Comparison of ENCODE assay signal across 24 cellular contexts in the genomic region with DNA sequence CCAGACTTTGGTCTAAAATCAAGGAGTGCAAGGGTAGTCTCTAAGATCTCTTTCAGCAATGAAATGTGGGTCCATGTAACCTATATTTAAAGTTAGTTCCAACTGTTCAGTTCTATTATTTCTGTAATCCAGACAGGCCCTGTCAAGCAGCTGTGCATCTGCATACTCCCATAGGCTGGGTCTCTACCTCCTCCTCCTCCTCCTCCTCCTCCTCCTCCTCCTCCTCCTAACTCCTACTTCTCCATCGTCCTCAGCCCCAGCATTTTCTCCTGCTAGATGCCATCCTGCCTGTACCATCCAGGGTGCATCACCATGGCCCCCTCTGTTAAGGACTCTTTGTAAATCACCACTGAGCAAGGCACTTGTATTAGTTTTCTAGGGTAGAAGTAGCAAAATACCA. TPM values are rescaled to one million over a fixed set of nuclear protein-coding genes. Genes with fewer than 3 reads are reported as not detected.
DNase-seq lines count a peak whose midpoint lies in the region; ATAC-seq and TF ChIP-seq lines count a peak whose summit lies in the region.
"Had no signal": no experiment of that assay in that cellular context is flagged by ENCODE, and none has a peak within 500 bp of the region (broad histone marks: within the 10 kb centered on the region; RNA-seq: fewer than 3 reads in every experiment).

No MANE protein-coding gene starts in this region.

- peak overlapping the region; percentile 25 for H4K91ac ChIP-seq in mesenchymal stem cell (ENCODE audit: low read length)

- CTCF ChIA-PET in WTC11 (lab: Charles Lee) = no interaction called here

- no peak for ATAC-seq in WTC11
- no peak for ATAC-seq in activated T-cell treated with anti-CD3 and anti-CD28 coated beads, Interleukin-2, amount 50 U/mL, for 72 hours (replicated peaks in 1 of 2)
- ATAC-seq: activated CD8-positive, alpha-beta T cell treated with anti-CD3 and anti-CD28 coated beads for 36 hours; body of pancreas; HepG2; PC-3; stimulated activated naive B cell treated with anti-CD40 and anti-IgM and Interleukin-4, amounts not matched to agents 10 μg/mL and 1 μg/mL and 100 μg/mL, for 72 hours had no signal

- H3K4me3 ChIP-seq in ACC112 (ENCODE audit: low read depth, low read length) (no peak overlapping the region), mesenchymal stem cell (ENCODE audit: insufficient read depth in 1 of 2, low read depth in 1 of 2, low read length in 2 of 2) (no peak overlapping the region), sigmoid colon (no peak overlapping the region)
- H3K4me3 ChIP-seq: body of pancreas, SJCRH30 had no signal

- TF ChIP-seq EP300 in sigmoid colon (IDR thresholded peaks at IDR 0.05) = no peak

- TF ChIP-seq CTCF in WTC11 (IDR thresholded peaks at IDR 0.05) (no peak), sigmoid colon (IDR thresholded peaks at IDR 0.05) (no peak)

- no peak overlapping the region for H2BK5ac ChIP-seq in mesenchymal stem cell (ENCODE audit: low read depth, low read length, poor library complexity, severe bottlenecking)

- no CpG with 5 or more reads among the region's 1 CpG for WGBS in mesenchymal stem cell
- WGBS in sigmoid colon, 2 donors = 64 to 70% methylated on average over 1 of the region's 1 CpG

- H3K79me2 ChIP-seq in ACC112 (ENCODE audit: control insufficient read depth, insufficient read depth, low read length, unreplicated experiment) = no peaks in the 10 kb centered on the region

- no peak overlapping the region for H2BK12ac ChIP-seq in mesenchymal stem cell (ENCODE audit: low read length in 2 of 2)

- peak overlapping the region; percentile 57 for H2AK5ac ChIP-seq in mesenchymal stem cell (ENCODE audit: low read length, severe bottlenecking)

- H3K9me3 ChIP-seq in mesenchymal stem cell (ENCODE audit: control insufficient read depth, low read length) (no peaks in the 10 kb centered on the region), sigmoid colon (no peaks in the 10 kb centered on the region)
- H3K9me3 ChIP-seq: body of pancreas, SJCRH30 had no signal

- H3K27ac Mint-ChIP-seq in WTC11 = no peak overlapping the region
- no peak overlapping the region for H3K27ac Mint-ChIP-seq in activated T-cell treated with anti-CD3 and anti-CD28 coated beads, Interleukin-2, amount 50 U/mL, for 72 hours
- H3K27ac Mint-ChIP-seq: activated CD8-positive, alpha-beta T cell treated with anti-CD3 and anti-CD28 coated beads for 36 hours; activated naive CD4-positive, alpha-beta T cell treated with anti-CD3 and anti-CD28 coated beads for 36 hours; dendritic cell treated with granulocyte-macrophage colony-stimulating factor and Interleukin-4, amounts not matched to agents 40 ng/mL and 50 ng/mL, for 4 days; stimulated activated naive B cell treated with anti-CD40 and anti-IgM and Interleukin-4, amounts not matched to agents 10 μg/mL and 1 μg/mL and 100 μg/mL, for 72 hours; T-helper 2 cell treated with Interferon-gamma antibody and Interleukin-4, amounts not matched to agents 5 μg/mL and 100 μg/mL, for 36 hours had no signal

- H3K36me3 Mint-ChIP-seq in WTC11 = no peaks in the 10 kb centered on the region
- H3K36me3 Mint-ChIP-seq in activated T-cell treated with anti-CD3 and anti-CD28 coated beads, Interleukin-2, amount 50 U/mL, for 72 hours (ENCODE audit: insufficient read depth in 2 of 2) = no peaks in the 10 kb centered on the region
- H3K36me3 Mint-ChIP-seq: CD4-positive, alpha-beta memory T cell; stimulated activated naive B cell treated with anti-CD40 and anti-IgM and Interleukin-4, amounts not matched to agents 10 μg/mL and 1 μg/mL and 100 μg/mL, for 72 hours had no signal

- TF ChIP-seq POLR2A in sigmoid colon (IDR thresholded peaks at IDR 0.05) = no peak

- no peak overlapping the region for H3K4me2 ChIP-seq in mesenchymal stem cell (ENCODE audit: low read length, poor library complexity, severe bottlenecking)

- peaks cover 33% of the 10 kb centered on the region for H3K4me1 Mint-ChIP-seq in WTC11
- H3K4me1 Mint-ChIP-seq in activated T-cell treated with anti-CD3 and anti-CD28 coated beads, Interleukin-2, amount 50 U/mL, for 72 hours (ENCODE audit: low read depth) = no peaks in the 10 kb centered on the region

- no peaks in the 10 kb centered on the region for H3K9me3 Mint-ChIP-seq in WTC11
- H3K9me3 Mint-ChIP-seq in activated T-cell treated with anti-CD3 and anti-CD28 coated beads, Interleukin-2, amount 50 U/mL, for 72 hours = no peaks in the 10 kb centered on the region
- H3K9me3 Mint-ChIP-seq: activated CD8-positive, alpha-beta T cell treated with anti-CD3 and anti-CD28 coated beads for 36 hours; activated naive CD4-positive, alpha-beta T cell treated with anti-CD3 and anti-CD28 coated beads for 36 hours; CD4-positive, alpha-beta memory T cell; dendritic cell treated with granulocyte-macrophage colony-stimulating factor and Interleukin-4, amounts not matched to agents 40 ng/mL and 50 ng/mL, for 4 days; T-helper 2 cell treated with Interferon-gamma antibody and Interleukin-4, amounts not matched to agents 5 μg/mL and 100 μg/mL, for 36 hours had no signal

- intact Hi-C loops in sigmoid colon (cut with DNase I) = no loop called here

- H3K27me3 Mint-ChIP-seq in WTC11 (ENCODE audit: low read depth) = peaks cover 33% of the 10 kb centered on the region
- peaks cover 9% of the 10 kb centered on the region for H3K27me3 Mint-ChIP-seq in activated T-cell treated with anti-CD3 and anti-CD28 coated beads, Interleukin-2, amount 50 U/mL, for 72 hours (ENCODE audit: low read depth)

- H3K27me3 ChIP-seq in ACC112 (ENCODE audit: insufficient read depth, low read length) (no peaks in the 10 kb centered on the region), mesenchymal stem cell (ENCODE audit: control insufficient read depth in 1 of 2, insufficient read depth in 1 of 2, low read length in 2 of 2) (no peaks in the 10 kb centered on the region), sigmoid colon (no peaks in the 10 kb centered on the region)
- H3K27me3 ChIP-seq: body of pancreas, SJCRH30 had no signal

- H3K79me1 ChIP-seq in mesenchymal stem cell (replicated peaks; ENCODE audit: low read length, poor library complexity, severe bottlenecking) = no peaks in the 10 kb centered on the region

- H3K9ac ChIP-seq in mesenchymal stem cell (ENCODE audit: low read length) = no peak overlapping the region

- H3K14ac ChIP-seq in mesenchymal stem cell (ENCODE audit: low read length in 2 of 2) = no peak overlapping the region

- POLR2A ChIA-PET in WTC11 (lab: Charles Lee) = no interaction called here

- DNase-seq in WTC11 (ENCODE audit: low spot score) (no peak), mesenchymal stem cell (no peak), sigmoid colon (no peak), NAMALWA (ENCODE audit: low spot score) (no peak), GOT3 (lab: John Stamatoyannopoulos, UW) (no peak), SKM-1 (lab: John Stamatoyannopoulos, UW; ENCODE audit: unreplicated experiment) (no peak)
- DNase-seq in activated T-cell treated with anti-CD3 and anti-CD28 coated beads, Interleukin-2, amount 50 U/mL, for 72 hours = no peak
- DNase-seq: activated CD8-positive, alpha-beta T cell treated with anti-CD3 and anti-CD28 coated beads for 36 hours; activated naive CD4-positive, alpha-beta T cell treated with anti-CD3 and anti-CD28 coated beads for 36 hours; activated T-cell treated with anti-CD3 and anti-CD28 coated beads, Interleukin-2, amount 50 U/mL, for 1 hour; body of pancreas; CD4-positive, alpha-beta memory T cell; DMS79; foreskin melanocyte; hippocampal formation; islet precursor cell; NCI-H2227 treated with DMSO at 0.1 percent for 48 hours; SJCRH30; stimulated activated naive B cell treated with anti-CD40 and anti-IgM and Interleukin-4, amounts not matched to agents 10 μg/mL and 1 μg/mL and 100 μg/mL, for 72 hours had no signal

- H2AFZ ChIP-seq in ACC112 (ENCODE audit: low read length, unreplicated experiment) = peak overlapping the region; percentile 92
- no peak overlapping the region for H2AFZ ChIP-seq in mesenchymal stem cell (ENCODE audit: low read depth, low read length)

- H3K36me3 ChIP-seq in ACC112 (ENCODE audit: insufficient read depth, low read length) (no peaks in the 10 kb centered on the region), mesenchymal stem cell (ENCODE audit: control insufficient read depth in 1 of 2, insufficient read depth in 2 of 2, low read depth in 1 of 2, low read length in 2 of 2) (no peaks in the 10 kb centered on the region), sigmoid colon (no peaks in the 10 kb centered on the region)
- H3K36me3 ChIP-seq: SJCRH30 had no signal

- H3K4me1 ChIP-seq in ACC112 (ENCODE audit: control insufficient read depth, insufficient read depth, low read length, unreplicated experiment) (peaks cover 42% of the 10 kb centered on the region), mesenchymal stem cell (ENCODE audit: control insufficient read depth, insufficient read depth, low read depth, low read length) (peaks cover 3% of the 10 kb centered on the region), sigmoid colon (peaks cover 0 to 71% (median 53%) of the 10 kb centered on the region in 4 donors)

- no peak overlapping the region for H3K4ac ChIP-seq in mesenchymal stem cell (ENCODE audit: low read depth in 1 of 2, low read length in 2 of 2)

- peak overlapping the region; percentile 66 for H4K8ac ChIP-seq in mesenchymal stem cell (ENCODE audit: low read length)

- H2BK120ac ChIP-seq in mesenchymal stem cell (ENCODE audit: low read depth, low read length) = no peak overlapping the region

- H2BK15ac ChIP-seq in mesenchymal stem cell (ENCODE audit: low read depth, poor library complexity, severe bottlenecking) = no peak overlapping the region

- H3K18ac ChIP-seq in mesenchymal stem cell (ENCODE audit: low read depth in 1 of 2, low read length in 2 of 2) = peak overlapping the region in 1 of 2 experiments; percentile 77

- no peak overlapping the region for H3K4me3 Mint-ChIP-seq in WTC11
- H3K4me3 Mint-ChIP-seq in activated T-cell treated with anti-CD3 and anti-CD28 coated beads, Interleukin-2, amount 50 U/mL, for 72 hours = no peak overlapping the region
- H3K4me3 Mint-ChIP-seq: activated CD8-positive, alpha-beta T cell treated with anti-CD3 and anti-CD28 coated beads for 36 hours; activated naive CD4-positive, alpha-beta T cell treated with anti-CD3 and anti-CD28 coated beads for 36 hours; dendritic cell treated with granulocyte-macrophage colony-stimulating factor and Interleukin-4, amounts not matched to agents 40 ng/mL and 50 ng/mL, for 4 days; stimulated activated naive B cell treated with anti-CD40 and anti-IgM and Interleukin-4, amounts not matched to agents 10 μg/mL and 1 μg/mL and 100 μg/mL, for 72 hours had no signal

- H3K27ac ChIP-seq in ACC112 (ENCODE audit: low read depth, low read length) (peak overlapping the region; percentile 80), mesenchymal stem cell (ENCODE audit: low read length, poor library complexity, severe bottlenecking) (peak overlapping the region; percentile 83), sigmoid colon (peak overlapping the region; percentile 61 to 81 (median 78))
- H3K27ac ChIP-seq: body of pancreas, SJCRH30 had no signal

- H3K23ac ChIP-seq in mesenchymal stem cell (ENCODE audit: low read length in 2 of 2) = no peak overlapping the region

RNA-seq across cellular contexts. Expression of a gene that starts 52.4 kb away (rescaled TPM):
- total RNA-seq in WTC11 (2021) (12.4 to 17.7 TPM (median 15.0 TPM) in 3 replicates), sigmoid colon (10 to 100 TPM; 61.0 to 98.9 (median 73.8) TPM)
- polyA plus RNA-seq in mesenchymal stem cell (2013, experiment 1 of 2) = 6.5 TPM
- polyA plus RNA-seq in mesenchymal stem cell (2013, experiment 2 of 2) = 5.5 TPM
- 10 to 100 TPM in 2 of 3 donors, 1 to 10 TPM in 1; 8.1 to 21.8 (median 13.8) TPM for polyA plus RNA-seq in sigmoid colon
- total RNA-seq in activated T-cell treated with anti-CD3 and anti-CD28 coated beads, Interleukin-2, amount 50 U/mL, for 72 hours = under 1 TPM; 0.50 to 0.56 TPM
- total RNA-seq: SJCRH30 had no signal
